8 cellular contexts compared by ENCODE assay signal in genomic region chr5:91383956-91384300, GRCh38. TPM values are rescaled to one million over a fixed set of nuclear protein-coding genes. Genes with fewer than 3 reads are reported as not detected.
A peak's percentile ranks its signal among the peaks of the same experiment; 100 is the strongest.
DNase-seq lines count a peak whose midpoint lies in the region; ATAC-seq and TF ChIP-seq lines count a peak whose summit lies in the region.

No MANE protein-coding gene starts in this region.

- peak overlapping the region; percentile 84 for H3K4me3 ChIP-seq in A673 (ENCODE audit: low read depth, low read length, poor library complexity, severe bottlenecking)
- H3K4me3 ChIP-seq in GM12864 (ENCODE audit: low read depth, low read length): peak overlapping the region; percentile 88
- H3K4me3 ChIP-seq in SU-DHL-6 (ENCODE audit: insufficient read depth, low read length, poor library complexity, severe bottlenecking): peak overlapping the region; percentile 74
- H3K4me3 ChIP-seq in esophagus (ENCODE audit: low read depth in 1 of 2, low read length in 2 of 2): peak overlapping the region; percentile 28 to 99
- peak overlapping the region; percentile 99 for H3K4me3 ChIP-seq in neural progenitor cell

- H3K36me3 ChIP-seq in A673 (ENCODE audit: insufficient read depth, low read length, poor library complexity, severe bottlenecking) (no peaks in the 10 kb centered on the region), SU-DHL-6 (ENCODE audit: low read length) (no peaks in the 10 kb centered on the region), esophagus (ENCODE audit: control insufficient read depth in 2 of 2, insufficient read depth in 2 of 2, low read length in 1 of 2) (no peaks in the 10 kb centered on the region), neural progenitor cell (no peaks in the 10 kb centered on the region)

- H3K9me2 ChIP-seq in SU-DHL-6 (replicated peaks; ENCODE audit: insufficient read depth, low read length): no peaks in the 10 kb centered on the region

- H3K4me3 Mint-ChIP-seq in neural progenitor cell: peak overlapping the region; percentile 93

- peak overlapping the region; percentile 98 for H3K4me2 ChIP-seq in SU-DHL-6 (ENCODE audit: low read depth, low read length, poor library complexity, severe bottlenecking)
- H3K4me2 ChIP-seq in neural progenitor cell: peak overlapping the region; percentile 94

- H3K79me2 ChIP-seq in SU-DHL-6 (ENCODE audit: insufficient read depth, low read length) (peaks cover 36% of the 10 kb centered on the region), neural progenitor cell (ENCODE audit: low read depth) (peaks cover 35% of the 10 kb centered on the region)

- CTCF ChIA-PET in A673 (lab: Charles Lee) (interaction anchor here (1.1 to 2.3 kb wide), 3 partner anchors 36 to 452 kb away, joined by 4 to 17 read pairs (median 5); no protein-coding TSS in a partner anchor), GM10248 (lab: Yijun Ruan, JAX) (interaction anchor here (0.6 to 6.9 kb wide), 35 partner anchors 9 to 452 kb away, joined by 3 to 92 read pairs (median 9); no protein-coding TSS in a partner anchor)

- TF ChIP-seq CTCF in A673 (conservative IDR thresholded peaks at IDR 0.05; ENCODE audit: low read depth, low read length) (no peak), GM12864 (IDR thresholded peaks at IDR 0.05; ENCODE audit: low read depth, low read length, missing control alignments) (no peak), SU-DHL-6 (IDR thresholded peaks at IDR 0.05; ENCODE audit: insufficient read depth, low read length, poor library complexity, severe bottlenecking) (no peak), neural progenitor cell (IDR thresholded peaks at IDR 0.05) (no peak), GM10248 (IDR thresholded peaks at IDR 0.05; ENCODE audit: control extremely low read depth, extremely low read depth, low read depth, missing control alignments) (no peak)

- H4K20me1 ChIP-seq in SU-DHL-6 (ENCODE audit: low read depth, low read length) (no peaks in the 10 kb centered on the region), neural progenitor cell (ENCODE audit: low read depth) (peaks cover 7% of the 10 kb centered on the region)

- ATAC-seq in HG03439 (IDR thresholded peaks at IDR 0.05; ENCODE audit: unreplicated experiment): no peak

- H3K27me3 Mint-ChIP-seq in neural progenitor cell (ENCODE audit: insufficient read depth, low read depth): peaks cover 3% of the 10 kb centered on the region

- H3K9ac ChIP-seq in SU-DHL-6 (ENCODE audit: low read length) (peak overlapping the region; percentile 94), neural progenitor cell (peak overlapping the region; percentile 54)

- peaks cover 19% of the 10 kb centered on the region for H3K4me1 Mint-ChIP-seq in neural progenitor cell

- peaks cover 14% of the 10 kb centered on the region for H3K4me1 ChIP-seq in A673 (ENCODE audit: insufficient read depth, low read length, poor library complexity, severe bottlenecking)
- no peaks in the 10 kb centered on the region for H3K4me1 ChIP-seq in esophagus (ENCODE audit: control insufficient read depth in 2 of 2, insufficient read depth in 2 of 2, low read length in 1 of 2)
- peaks cover 11% of the 10 kb centered on the region for H3K4me1 ChIP-seq in neural progenitor cell

- intact Hi-C loops in A673 (cut with micrococcal nuclease; ENCODE audit: unreplicated experiment): loop anchor here (1.0 to 10.0 kb wide), 6 partner anchors 172 to 518 kb away; no protein-coding TSS in a partner anchor

- peak overlapping the region; percentile 55 for H2AFZ ChIP-seq in SU-DHL-6 (ENCODE audit: low read depth, low read length, severe bottlenecking)
- H2AFZ ChIP-seq in neural progenitor cell (replicated peaks): no peak overlapping the region

- peak overlapping the region; percentile 88 for H3K27ac ChIP-seq in A673 (ENCODE audit: low read depth, low read length, poor library complexity, severe bottlenecking)
- H3K27ac ChIP-seq in SU-DHL-6 (ENCODE audit: low read depth, low read length): peak overlapping the region; percentile 95
- peak overlapping the region; percentile 95 to 99 for H3K27ac ChIP-seq in esophagus (ENCODE audit: low read depth in 2 of 2, low read length in 1 of 2)
- peak overlapping the region; percentile 100 for H3K27ac ChIP-seq in neural progenitor cell

- peak overlapping the region; percentile 96 for H3K27ac Mint-ChIP-seq in neural progenitor cell

- POLR2A ChIA-PET in A673 (lab: Charles Lee; ENCODE audit: low non-redundant PET): interaction anchor here (0.9 to 1.2 kb wide), 2 partner anchors 20 to 490 kb away, joined by 3 to 5 read pairs; no protein-coding TSS in a partner anchor
- POLR2A ChIA-PET in GM10248 (lab: Yijun Ruan, JAX): interaction anchor here (0.6 to 1.9 kb wide), 8 partner anchors 13 to 305 kb away, joined by 3 to 9 read pairs (median 4); no protein-coding TSS in a partner anchor

- BruUV-seq in A673 (replicated peaks; lab: Mats Ljungman, UMichigan): no TSS peak

- no peaks in the 10 kb centered on the region for H3K9me3 ChIP-seq in A673 (ENCODE audit: low read depth, low read length, poor library complexity, severe bottlenecking)
- no peaks in the 10 kb centered on the region for H3K9me3 ChIP-seq in SU-DHL-6 (ENCODE audit: insufficient read depth, low read length)
- no peaks in the 10 kb centered on the region for H3K9me3 ChIP-seq in esophagus (ENCODE audit: control insufficient read depth in 2 of 2, insufficient read depth in 1 of 2, low read depth in 1 of 2, low read length in 1 of 2)
- no peaks in the 10 kb centered on the region for H3K9me3 ChIP-seq in neural progenitor cell (ENCODE audit: low read depth)

- peaks cover 29% of the 10 kb centered on the region for H3F3A ChIP-seq in SU-DHL-6 (ENCODE audit: insufficient read depth)
- H3F3A ChIP-seq in neural progenitor cell (ENCODE audit: low read depth): peaks cover 56% of the 10 kb centered on the region

- no peaks in the 10 kb centered on the region for H3K27me3 ChIP-seq in A673 (replicated peaks; ENCODE audit: insufficient read depth, low read depth, low read length, poor library complexity)
- H3K27me3 ChIP-seq in SU-DHL-6 (ENCODE audit: low read length): no peaks in the 10 kb centered on the region
- H3K27me3 ChIP-seq in esophagus (ENCODE audit: control insufficient read depth in 1 of 2, insufficient read depth in 2 of 2, low read length in 2 of 2): no peaks in the 10 kb centered on the region
- H3K27me3 ChIP-seq in neural progenitor cell: no peaks in the 10 kb centered on the region

- H3K9me3 Mint-ChIP-seq in neural progenitor cell: no peaks in the 10 kb centered on the region

- H3K36me3 Mint-ChIP-seq in neural progenitor cell: peaks cover 10% of the 10 kb centered on the region

- DNase-seq in A673 (ENCODE audit: low spot score) (peak; percentile 33), GM12864 (ENCODE audit: low read depth) (no peak), neural progenitor cell (ENCODE audit: low spot score) (peak; percentile 45), NCI-H1930 (lab: John Stamatoyannopoulos, UW) (no peak), GM10248 (ENCODE audit: extremely low spot score) (no peak)

- 3 to 5% methylated on average over 7 of the region's 7 CpGs for WGBS in esophagus, 2 donors

RNA-seq across cellular contexts. Expression of gene ARRDC3, which starts 0.8 kb away (rescaled TPM):
- total RNA-seq in A673 (2021) (41.3 and 46.3 TPM in 2 replicates), neural progenitor cell (ENCODE audit: low replicate concordance) (79.3 and 126 TPM in 2 replicates)
- polyA plus RNA-seq in esophagus: 10 to 100 TPM; 17.4 to 26.6 TPM

Comparison
In these comparisons a context has a peak if more than half of its experiments do, and no peak if none do; other contexts are left out.
1. DNase-seq: peak in A673 (single experiment) and neural progenitor cell (single experiment); none in GM12864 (single experiment), NCI-H1930 (0 of 2) and GM10248 (single experiment).
2. Peak in every context shown above with its lines, with median percentiles within 50 percentile points of each other: H3K27ac ChIP-seq and H3K4me3 ChIP-seq.